ENCODE assay signal across 20 cellular contexts in genomic region chr20:37729452-37729851, GRCh38. TPM values are rescaled to one million over a fixed set of nuclear protein-coding genes. Genes with fewer than 3 reads are reported as not detected.
DNase-seq lines count a peak whose midpoint lies in the region; ATAC-seq and TF ChIP-seq lines count a peak whose summit lies in the region.
"Had no signal": no experiment of that assay in that cellular context is flagged by ENCODE, and none has a peak within 500 bp of the region (broad histone marks: within the 10 kb centered on the region; RNA-seq: fewer than 3 reads in every experiment).

No MANE protein-coding gene starts in this region.

- no peaks in the 10 kb centered on the region for H3K9me3 Mint-ChIP-seq in endothelial cell (ENCODE audit: unreplicated experiment)
- H3K9me3 Mint-ChIP-seq: T-cell had no signal

- DNase-seq in cardiac muscle cell (ENCODE audit: low read depth in 1 of 2, low spot score in 1 of 2) (no peak), cardiac septum (ENCODE audit: low spot score) (no peak), NCI-H524 treated with DMSO at 0.1 percent for 48 hours (lab: John Stamatoyannopoulos, UW) (peak; percentile 23), epithelial cell of prostate (ENCODE audit: low read depth, low spot score) (no peak), endothelial cell (ENCODE audit: low spot score) (no peak), NCI-H2196 treated with DMSO at 0.1 percent for 48 hours (lab: John Stamatoyannopoulos, UW; ENCODE audit: unreplicated experiment) (no peak)
- DNase-seq: activated CD8-positive, alpha-beta memory T cell treated with anti-CD3 and anti-CD28 coated beads, Interleukin-2, amount 50 U/mL, for 48 hours; Calu3; cerebellar nuclear complex; hippocampal formation; naive thymus-derived CD4-positive, alpha-beta T cell; NCI-H146; NCI-H446 treated with DMSO at 0.1 percent for 48 hours; substantia nigra; T-cell had no signal

- H3K9me3 ChIP-seq in cardiac muscle cell (ENCODE audit: low read depth): no peaks in the 10 kb centered on the region
- H3K9me3 ChIP-seq: A549, BLaER1 had no signal

- peaks cover 12% of the 10 kb centered on the region for H3K36me3 Mint-ChIP-seq in endothelial cell (ENCODE audit: low read depth, unreplicated experiment)

- H3K27ac ChIP-seq in cardiac muscle cell (peak overlapping the region; percentile 93), epithelial cell of prostate (peak overlapping the region; percentile 30), rectal smooth muscle tissue (ENCODE audit: low read depth, low read length) (peak overlapping the region; percentile 19)
- H3K27ac ChIP-seq: A549, BLaER1, HL-60 had no signal

- peaks cover 58% of the 10 kb centered on the region for H3K4me1 ChIP-seq in cardiac muscle cell (ENCODE audit: low read depth)
- H3K4me1 ChIP-seq in rectal smooth muscle tissue (ENCODE audit: control insufficient read depth, insufficient read depth, low read length): peaks cover 10% of the 10 kb centered on the region
- H3K4me1 ChIP-seq: A549 had no signal

- no peak overlapping the region for H3K4me3 Mint-ChIP-seq in endothelial cell (ENCODE audit: unreplicated experiment)
- H3K4me3 Mint-ChIP-seq: naive thymus-derived CD4-positive, alpha-beta T cell; T-cell had no signal

- TF ChIP-seq CTCF in cardiac muscle cell (IDR thresholded peaks at IDR 0.05; ENCODE audit: low read depth, low read length): no peak
- TF ChIP-seq CTCF in endothelial cell (IDR thresholded peaks at IDR 0.05; ENCODE audit: unreplicated experiment): no peak

- H3K9ac ChIP-seq in rectal smooth muscle tissue (ENCODE audit: low read length): no peak overlapping the region
- H3K9ac ChIP-seq: BLaER1 had no signal

- H3K27me3 ChIP-seq in cardiac muscle cell: no peaks in the 10 kb centered on the region
- H3K27me3 ChIP-seq in rectal smooth muscle tissue (ENCODE audit: control insufficient read depth, insufficient read depth, low read length): no peaks in the 10 kb centered on the region
- H3K27me3 ChIP-seq: BLaER1 had no signal

- H3K27ac Mint-ChIP-seq in endothelial cell (ENCODE audit: unreplicated experiment): no peak overlapping the region
- H3K27ac Mint-ChIP-seq: T-cell had no signal

- ATAC-seq in HG03097 (IDR thresholded peaks at IDR 0.05; ENCODE audit: low FRiP score, unreplicated experiment): no peak
- ATAC-seq: A549, T-cell had no signal

- H3K4me3 ChIP-seq in cardiac muscle cell (no peak overlapping the region), rectal smooth muscle tissue (ENCODE audit: low read length) (peak overlapping the region; percentile 6)
- H3K4me3 ChIP-seq: A549, BLaER1 had no signal

- H3K4me1 Mint-ChIP-seq in endothelial cell (ENCODE audit: unreplicated experiment): peaks cover 33% of the 10 kb centered on the region

- peaks cover 4% of the 10 kb centered on the region for H3K27me3 Mint-ChIP-seq in endothelial cell (ENCODE audit: unreplicated experiment)
- H3K27me3 Mint-ChIP-seq: naive thymus-derived CD4-positive, alpha-beta T cell; T-cell had no signal

- intact Hi-C loops in cardiac septum (cut with DNase I): no loop called here

- H3K36me3 ChIP-seq in cardiac muscle cell (no peaks in the 10 kb centered on the region), rectal smooth muscle tissue (ENCODE audit: control insufficient read depth, insufficient read depth, low read length) (no peaks in the 10 kb centered on the region)

RNA-seq across cellular contexts. Expression of gene CTNNBL1, which starts 35.6 kb away (rescaled TPM):
- total RNA-seq in cardiac muscle cell: 32.9 and 37.0 TPM in 2 replicates
- 68.6 and 76.2 TPM in 2 replicates for polyA plus RNA-seq in cardiac muscle cell
- 42.1 TPM for total RNA-seq in cardiac septum
- 84.8 TPM for total RNA-seq in endothelial cell (ENCODE audit: unreplicated experiment)

Comparison
In these comparisons a context has a peak if more than half of its experiments do, and no peak if none do; other contexts are left out.
1. H3K27ac ChIP-seq: peak in every context shown above with its lines; median percentile 93 in cardiac muscle cell; 30 in epithelial cell of prostate; 19 in rectal smooth muscle tissue.